Comparison of ENCODE assay signal across 13 cellular contexts in the genomic region with DNA sequence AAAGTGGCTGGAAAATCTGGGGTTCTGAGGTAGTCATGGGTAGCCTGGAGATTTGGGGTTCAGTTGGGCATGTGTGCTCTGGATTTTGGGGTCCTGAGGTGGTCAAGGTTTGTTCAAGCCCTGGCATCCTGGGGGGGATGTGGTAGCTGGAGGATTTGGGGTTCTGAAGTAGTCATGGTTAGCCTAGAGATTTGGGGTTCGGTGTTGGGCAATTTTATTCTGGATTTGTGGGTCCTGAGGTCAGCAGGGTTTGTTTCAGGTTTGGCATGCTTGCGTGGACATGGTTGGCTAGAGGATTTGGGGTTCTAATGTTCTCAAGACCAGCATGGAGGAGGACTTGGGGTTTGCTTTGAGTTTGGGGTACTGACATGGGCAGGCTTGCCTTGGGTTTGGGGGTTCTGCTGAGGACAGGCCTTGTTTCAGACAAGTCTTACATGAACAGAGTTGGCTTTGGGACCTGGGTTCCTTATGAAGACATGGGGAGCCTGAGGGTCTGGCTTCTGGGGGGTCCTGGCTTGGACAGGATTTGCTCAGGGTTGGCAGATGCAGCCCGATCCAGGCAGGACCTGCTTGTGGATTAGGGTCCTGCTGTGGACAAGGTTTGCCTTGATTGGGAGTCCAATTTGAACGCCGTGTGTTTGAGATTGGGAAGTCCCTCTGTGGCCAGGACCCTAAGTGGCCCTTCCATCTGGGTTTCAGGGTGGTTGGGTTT. TPM values are rescaled to one million over a fixed set of nuclear protein-coding genes. Genes with fewer than 3 reads are reported as not detected.
DNase-seq lines count a peak whose midpoint lies in the region; ATAC-seq and TF ChIP-seq lines count a peak whose summit lies in the region.
"Had no signal": no experiment of that assay in that cellular context is flagged by ENCODE, and none has a peak within 500 bp of the region (broad histone marks: within the 10 kb centered on the region; RNA-seq: fewer than 3 reads in every experiment).

No MANE protein-coding gene starts in this region.

- no peak overlapping the region for H3K27ac ChIP-seq in CD8-positive, alpha-beta T cell (ENCODE audit: low read depth, low read length)
- H3K27ac ChIP-seq in HUES48 (ENCODE audit: low read depth, low read length) = no peak overlapping the region
- H3K27ac ChIP-seq: C4-2B, tibial nerve had no signal

- POLR2A ChIA-PET in CD8-positive, alpha-beta T cell (lab: Charles Lee) = no interaction called here

- H3K4me3 Mint-ChIP-seq in CD8-positive, alpha-beta T cell = peak overlapping the region; percentile 13
- H3K4me3 Mint-ChIP-seq in endothelial cell (ENCODE audit: unreplicated experiment) (peak overlapping the region; percentile 5), neural crest cell (peak overlapping the region; percentile 45)

- ATAC-seq in CD8-positive, alpha-beta T cell = no peak
- ATAC-seq in HG03135 (IDR thresholded peaks at IDR 0.05; ENCODE audit: unreplicated experiment) = no peak
- ATAC-seq in HG03108 (IDR thresholded peaks at IDR 0.05; ENCODE audit: unreplicated experiment) = no peak

- CTCF ChIA-PET in CD8-positive, alpha-beta T cell (lab: Charles Lee) = no interaction called here

- no peaks in the 10 kb centered on the region for H3K9me3 Mint-ChIP-seq in CD8-positive, alpha-beta T cell
- no peaks in the 10 kb centered on the region for H3K9me3 Mint-ChIP-seq in endothelial cell (ENCODE audit: unreplicated experiment)
- H3K9me3 Mint-ChIP-seq in neural crest cell = peaks cover 6% of the 10 kb centered on the region

- peaks cover 7% of the 10 kb centered on the region for H3K4me1 ChIP-seq in CD8-positive, alpha-beta T cell (ENCODE audit: insufficient read depth, low read length)
- peaks cover 13% of the 10 kb centered on the region for H3K4me1 ChIP-seq in HUES48 (ENCODE audit: control insufficient read depth, insufficient read depth, low read length)

- no peak overlapping the region for H3K4me3 ChIP-seq in CD8-positive, alpha-beta T cell (ENCODE audit: low read depth, low read length)
- H3K4me3 ChIP-seq in HUES48 (ENCODE audit: low read depth, low read length) = peak overlapping the region; percentile 82; the same call in 1 of the 2 replicates
- H3K4me3 ChIP-seq: MG63 had no signal

- no peak for TF ChIP-seq CTCF in CD8-positive, alpha-beta T cell (IDR thresholded peaks at IDR 0.05)
- TF ChIP-seq CTCF in endothelial cell (IDR thresholded peaks at IDR 0.05; ENCODE audit: unreplicated experiment) (no peak), neural crest cell (conservative IDR thresholded peaks at IDR 0.05) (no peak)

- H3K27me3 Mint-ChIP-seq in CD8-positive, alpha-beta T cell (ENCODE audit: low read depth) = peaks cover 69% of the 10 kb centered on the region
- H3K27me3 Mint-ChIP-seq in endothelial cell (ENCODE audit: unreplicated experiment) (peaks cover 16% of the 10 kb centered on the region), neural crest cell (ENCODE audit: low read depth) (peaks cover 93% of the 10 kb centered on the region)

- H3K36me3 ChIP-seq in CD8-positive, alpha-beta T cell (ENCODE audit: insufficient read depth, low read length) = no peaks in the 10 kb centered on the region
- no peaks in the 10 kb centered on the region for H3K36me3 ChIP-seq in HUES48 (ENCODE audit: control insufficient read depth, insufficient read depth, low read length)
- H3K36me3 ChIP-seq: MG63 had no signal

- no peak overlapping the region for H3K27ac Mint-ChIP-seq in CD8-positive, alpha-beta T cell
- H3K27ac Mint-ChIP-seq in endothelial cell (ENCODE audit: unreplicated experiment) = no peak overlapping the region
- no peak overlapping the region for H3K27ac Mint-ChIP-seq in neural crest cell (ENCODE audit: unreplicated experiment)

- H3K36me3 Mint-ChIP-seq in CD8-positive, alpha-beta T cell = peaks cover 4% of the 10 kb centered on the region
- no peaks in the 10 kb centered on the region for H3K36me3 Mint-ChIP-seq in endothelial cell (ENCODE audit: low read depth, unreplicated experiment)
- H3K36me3 Mint-ChIP-seq in neural crest cell (ENCODE audit: low read depth) = peaks cover 5% of the 10 kb centered on the region

- intact Hi-C loops in CD8-positive, alpha-beta T cell (cut with DNase I, micrococcal nuclease) = loop anchor here in 1 of 2 experiments (2.0 to 10.0 kb wide), 3 partner anchors 423 to 843 kb away; a partner anchor contains a TSS

- peaks cover 12% of the 10 kb centered on the region for H3K4me1 Mint-ChIP-seq in CD8-positive, alpha-beta T cell (ENCODE audit: low read depth)
- H3K4me1 Mint-ChIP-seq in endothelial cell (ENCODE audit: unreplicated experiment) (peaks cover 14% of the 10 kb centered on the region), neural crest cell (peaks cover 9% of the 10 kb centered on the region)

- H3K9ac ChIP-seq in HUES48 (ENCODE audit: low read depth, low read length) = no peak overlapping the region

- H3K9me3 ChIP-seq in CD8-positive, alpha-beta T cell (ENCODE audit: low read length) = no peaks in the 10 kb centered on the region
- no peaks in the 10 kb centered on the region for H3K9me3 ChIP-seq in HUES48 (ENCODE audit: control insufficient read depth, insufficient read depth, low read length)
- H3K9me3 ChIP-seq: MG63, tibial nerve had no signal

- DNase-seq in CD8-positive, alpha-beta T cell = peak in 1 of 7 experiments; percentile 45
- DNase-seq in endothelial cell (ENCODE audit: low spot score) = no peak
- DNase-seq in neural crest cell (ENCODE audit: low read depth, low spot score) = no peak
- DNase-seq in NCI-H146 treated with DMSO at 0.1 percent for 48 hours (lab: John Stamatoyannopoulos, UW; ENCODE audit: unreplicated experiment) = no peak
- no peak for DNase-seq in activated CD4-positive, alpha-beta T cell treated with anti-CD3 and anti-CD28 coated beads, Interleukin-2, amount 50 U/mL, for 1 hour
- DNase-seq: mammary epithelial cell, MG63, NCI-H2081 had no signal

- peaks cover 19% of the 10 kb centered on the region for H3K27me3 ChIP-seq in CD8-positive, alpha-beta T cell (ENCODE audit: insufficient read depth, low read length)
- peaks cover 34% of the 10 kb centered on the region for H3K27me3 ChIP-seq in HUES48 (ENCODE audit: control insufficient read depth, insufficient read depth, low read length)

RNA-seq across cellular contexts. Expression of a gene that starts 0.9 kb away (rescaled TPM):
- not detected for total RNA-seq in CD8-positive, alpha-beta T cell
- total RNA-seq in endothelial cell (ENCODE audit: unreplicated experiment) (not detected), neural crest cell (not detected in 2 replicates)
- total RNA-seq: mammary epithelial cell, tibial nerve had no signal
